8 cellular contexts compared by ENCODE assay signal in genomic region chr10:38094158-38094922, GRCh38. TPM values are rescaled to one million over a fixed set of nuclear protein-coding genes. Genes with fewer than 3 reads are reported as not detected.
A peak's percentile ranks its signal among the peaks of the same experiment; 100 is the strongest.
DNase-seq lines count a peak whose midpoint lies in the region; ATAC-seq and TF ChIP-seq lines count a peak whose summit lies in the region.

Gene ZNF37A, plus strand, starts transcription at chr10:38094337. Its CDS starts 2,281 bp downstream, at chr10:38096618.

- H3K4me3 ChIP-seq in Panc1 (ENCODE audit: low read depth in 2 of 2, low read length in 2 of 2) (peak within 1 kb of the TSS; percentile 63 to 71), muscle layer of duodenum (ENCODE audit: low read depth in 1 of 2, low read length in 2 of 2) (peak within 1 kb of the TSS; percentile 80 to 94)

- H3K36me3 ChIP-seq in Panc1 (ENCODE audit: control insufficient read depth, insufficient read depth, low read length) (peaks cover 6% of the 10 kb centered on the region), muscle layer of duodenum (ENCODE audit: control insufficient read depth in 1 of 2, insufficient read depth in 2 of 2, low read length in 2 of 2) (peaks cover 18 to 32% of the 10 kb centered on the region in 2 donors)

- H3K4me1 Mint-ChIP-seq in activated T-cell treated with anti-CD3 and anti-CD28 coated beads, Interleukin-2, amount 50 U/mL, for 4 hours (ENCODE audit: low read depth), result peaks cover 32% of the 10 kb centered on the region

- H3K27me3 ChIP-seq in Panc1 (ENCODE audit: control insufficient read depth, insufficient read depth, low read length), result no peaks in the 10 kb centered on the region
- H3K27me3 ChIP-seq in muscle layer of duodenum (ENCODE audit: low read depth, low read length), result no peaks in the 10 kb centered on the region

- H3K36me3 Mint-ChIP-seq in activated T-cell treated with anti-CD3 and anti-CD28 coated beads, Interleukin-2, amount 50 U/mL, for 4 hours (ENCODE audit: insufficient read depth), result peaks cover 33% of the 10 kb centered on the region

- DNase-seq in DMS53 (lab: John Stamatoyannopoulos, UW) (peak; percentile 98), KG1 (lab: John Stamatoyannopoulos, UW) (peak; percentile 94), Panc1 (ENCODE audit: low read depth, low spot score) (peak; percentile 70)
- peak; percentile 84 for DNase-seq in activated T-cell treated with anti-CD3 and anti-CD28 coated beads, Interleukin-2, amount 50 U/mL, for 4 hours
- peak; percentile 86 to 91 for DNase-seq in stimulated activated CD8-positive, alpha-beta memory T cell treated with anti-CD3 and anti-CD28 coated beads, Interleukin-7, amount 100 ng/mL, for 4 hours (ENCODE audit: low read depth in 2 of 2)

- H3K27ac ChIP-seq in Panc1 (ENCODE audit: low read length) (peak within 1 kb of the TSS; percentile 77), muscle layer of duodenum (ENCODE audit: low read length) (peak within 1 kb of the TSS; percentile 83)

- ATAC-seq in GM21723 (IDR thresholded peaks at IDR 0.05; ENCODE audit: unreplicated experiment) (peak; percentile 97), Panc1 (peak; percentile 100), esophagus mucosa (peak; percentile 99)
- ATAC-seq in activated T-cell treated with anti-CD3 and anti-CD28 coated beads, Interleukin-2, amount 50 U/mL, for 4 hours, result peak; percentile 97 to 98

- peaks cover 9% of the 10 kb centered on the region for H3K9me3 Mint-ChIP-seq in activated T-cell treated with anti-CD3 and anti-CD28 coated beads, Interleukin-2, amount 50 U/mL, for 4 hours

- intact Hi-C loops in Panc1 (cut with micrococcal nuclease; ENCODE audit: unreplicated experiment), result no loop called here

- H3K4me1 ChIP-seq in Panc1 (ENCODE audit: control insufficient read depth, insufficient read depth, low read length), result no peaks in the 10 kb centered on the region
- peaks cover 0 to 14% of the 10 kb centered on the region in 2 donors for H3K4me1 ChIP-seq in muscle layer of duodenum (ENCODE audit: control insufficient read depth in 1 of 2, insufficient read depth in 2 of 2, low read length in 2 of 2)

- POLR2A ChIA-PET in Panc1 (lab: Charles Lee), result interaction anchor here (0.7 kb wide), 1 partner anchor 649 kb away, joined by 3 read pairs; no protein-coding TSS in a partner anchor

- in situ Hi-C loops in Panc1 (cut with HindIII; ENCODE audit: low pct_unique_long_range_greater_than_20kb, low sequenced_read_pairs), result no loop called here

- CTCF ChIA-PET in Panc1 (lab: Charles Lee), result no interaction called here

- no peaks in the 10 kb centered on the region for H3K27me3 Mint-ChIP-seq in activated T-cell treated with anti-CD3 and anti-CD28 coated beads, Interleukin-2, amount 50 U/mL, for 4 hours (ENCODE audit: low read depth)

- no peak for TF ChIP-seq CTCF in Panc1 (IDR thresholded peaks at IDR 0.05)

- peak within 1 kb of the TSS; percentile 89 for H3K4me3 Mint-ChIP-seq in activated T-cell treated with anti-CD3 and anti-CD28 coated beads, Interleukin-2, amount 50 U/mL, for 4 hours

- BruUV-seq in Panc1 (replicated peaks; lab: Mats Ljungman, UMichigan), result no TSS peak

- no peaks in the 10 kb centered on the region for H3K9me3 ChIP-seq in Panc1 (ENCODE audit: control insufficient read depth, insufficient read depth, low read depth, low read length)
- H3K9me3 ChIP-seq in muscle layer of duodenum (ENCODE audit: control insufficient read depth in 1 of 2, low read length in 2 of 2), result no peaks in the 10 kb centered on the region

RNA-seq across cellular contexts. Expression of gene ZNF37A, which starts in this region (rescaled TPM):
- total RNA-seq in Panc1 (2021; ENCODE audit: unreplicated experiment) (6.6 TPM), esophagus mucosa (5.6 TPM)
- polyA plus RNA-seq in Panc1 (2012; ENCODE audit: insufficient read length), result 3.1 TPM
- total RNA-seq in activated T-cell treated with anti-CD3 and anti-CD28 coated beads, Interleukin-2, amount 50 U/mL, for 4 hours, result 10 to 100 TPM; 18.0 to 23.7 (median 19.9) TPM

Comparison
In these comparisons a context has a peak if more than half of its experiments do, and no peak if none do; other contexts are left out.
1. Peak in every context shown above with its lines: DNase-seq, ATAC-seq, H3K4me3 ChIP-seq and H3K27ac ChIP-seq.